12 cellular contexts compared by ENCODE assay signal in the genomic region with DNA sequence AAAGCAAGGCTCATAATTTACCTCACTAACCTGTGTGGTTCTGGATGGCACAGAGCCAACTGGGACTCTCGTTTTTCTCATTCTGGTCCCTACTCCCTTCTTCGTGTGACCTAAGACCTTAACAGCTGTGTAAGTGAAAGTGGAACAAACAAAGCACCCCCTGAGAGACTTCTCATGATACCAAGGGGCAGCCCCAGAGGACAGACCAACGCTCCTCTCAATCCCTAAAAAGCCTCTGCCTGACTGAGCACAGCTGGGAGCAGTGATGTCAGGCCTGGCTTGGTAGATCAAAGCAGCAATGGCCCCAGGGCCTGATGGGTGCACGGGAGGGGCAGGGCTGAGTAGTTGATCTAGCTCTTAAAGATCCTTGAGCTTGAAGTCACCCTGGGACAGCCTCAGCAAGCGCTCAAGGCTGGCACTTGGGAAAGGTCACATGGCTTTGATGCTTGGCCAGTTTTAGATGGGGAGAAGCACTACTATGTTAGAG. TPM values are rescaled to one million over a fixed set of nuclear protein-coding genes. Genes with fewer than 3 reads are reported as not detected.
DNase-seq lines count a peak whose midpoint lies in the region; ATAC-seq, FAIRE-seq and TF ChIP-seq lines count a peak whose summit lies in the region.
"Had no signal": no experiment of that assay in that cellular context is flagged by ENCODE, and none has a peak within 500 bp of the region (broad histone marks: within the 10 kb centered on the region; RNA-seq: fewer than 3 reads in every experiment).

No MANE protein-coding gene starts in this region.

- H3K4me1 ChIP-seq in sigmoid colon, result no peaks in the 10 kb centered on the region
- H3K4me1 ChIP-seq: right atrium auricular region had no signal

- no peak for TF ChIP-seq EP300 in sigmoid colon (IDR thresholded peaks at IDR 0.05)

- CTCF ChIA-PET in activated naive CD4-positive, alpha-beta T cell treated with anti-CD3 and anti-CD28 coated beads for 36 hours (lab: Charles Lee), result interaction anchor here (0.6 to 1.2 kb wide), 2 partner anchors 40 to 233 kb away, joined by 3 to 7 read pairs; no protein-coding TSS in a partner anchor

- intact Hi-C loops in sigmoid colon (cut with DNase I), result no loop called here
- intact Hi-C loops in activated naive CD4-positive, alpha-beta T cell treated with anti-CD3 and anti-CD28 coated beads for 36 hours (cut with micrococcal nuclease), result no loop called here

- WGBS in sigmoid colon, 2 donors, result 73 to 80% methylated on average over 5 of the region's 5 CpGs

- FAIRE-seq in RCC 7860 (lab: Jason Lieb, UNC) (peak; percentile 92), H54 (lab: Jason Lieb, UNC) (no peak)
- FAIRE-seq: islet of Langerhans had no signal

- no peak overlapping the region for H3K4me3 ChIP-seq in sigmoid colon
- H3K4me3 ChIP-seq: right atrium auricular region had no signal

- no peaks in the 10 kb centered on the region for H3K27me3 ChIP-seq in sigmoid colon
- H3K27me3 ChIP-seq: right atrium auricular region had no signal

- TF ChIP-seq POLR2A in sigmoid colon (IDR thresholded peaks at IDR 0.05) (no peak), H54 (IDR thresholded peaks at IDR 0.05; ENCODE audit: low read depth, low read length) (no peak)

- no peaks in the 10 kb centered on the region for H3K9me3 Mint-ChIP-seq in activated naive CD4-positive, alpha-beta T cell treated with anti-CD3 and anti-CD28 coated beads for 36 hours
- H3K9me3 Mint-ChIP-seq: endodermal cell had no signal

- no peak overlapping the region for H3K27ac Mint-ChIP-seq in activated naive CD4-positive, alpha-beta T cell treated with anti-CD3 and anti-CD28 coated beads for 36 hours
- H3K27ac Mint-ChIP-seq: endodermal cell had no signal

- H3K36me3 Mint-ChIP-seq in activated naive CD4-positive, alpha-beta T cell treated with anti-CD3 and anti-CD28 coated beads for 36 hours (ENCODE audit: low read depth), result no peaks in the 10 kb centered on the region

- H3K27ac ChIP-seq in sigmoid colon, result no peak overlapping the region
- H3K27ac ChIP-seq: right atrium auricular region had no signal

- H3K9me3 ChIP-seq in sigmoid colon, result no peaks in the 10 kb centered on the region
- H3K9me3 ChIP-seq: right atrium auricular region had no signal

- no peak for TF ChIP-seq CTCF in sigmoid colon (IDR thresholded peaks at IDR 0.05)

- ATAC-seq in HG02642 (IDR thresholded peaks at IDR 0.05; ENCODE audit: poor library complexity, unreplicated experiment), result peak; percentile 86

- no peaks in the 10 kb centered on the region for H3K36me3 ChIP-seq in sigmoid colon
- H3K36me3 ChIP-seq: right atrium auricular region had no signal

- peak; percentile 48 for DNase-seq in activated effector memory CD4-positive, alpha-beta T cell treated with anti-CD3 and anti-CD28 coated beads, Interleukin-2, amount 50 U/mL, for 16 hours
- DNase-seq in activated effector memory CD4-positive, alpha-beta T cell treated with Interleukin-2 at 50 U/mL for 16 hours, result no peak
- DNase-seq in RCC 7860 (ENCODE audit: low spot score), result peak; percentile 96
- DNase-seq in sigmoid colon, result peak; percentile 46
- no peak for DNase-seq in H54 (ENCODE audit: insufficient read length, low spot score)
- no peak for DNase-seq in effector CD8-positive, alpha-beta T cell (lab: John Stamatoyannopoulos, UW)
- no peak for DNase-seq in activated naive CD4-positive, alpha-beta T cell treated with anti-CD3 and anti-CD28 coated beads for 36 hours
- DNase-seq: activated T-cell treated with anti-CD3 and anti-CD28 coated beads, Interleukin-2, amount 50 U/mL, for 48 hours; endodermal cell had no signal

- no peak overlapping the region for H3K4me3 Mint-ChIP-seq in activated naive CD4-positive, alpha-beta T cell treated with anti-CD3 and anti-CD28 coated beads for 36 hours
- H3K4me3 Mint-ChIP-seq: endodermal cell had no signal

- H3K27me3 Mint-ChIP-seq in activated naive CD4-positive, alpha-beta T cell treated with anti-CD3 and anti-CD28 coated beads for 36 hours (ENCODE audit: low read depth), result peaks cover 5% of the 10 kb centered on the region

- no peaks in the 10 kb centered on the region for H3K4me1 Mint-ChIP-seq in activated naive CD4-positive, alpha-beta T cell treated with anti-CD3 and anti-CD28 coated beads for 36 hours (ENCODE audit: low read depth)
- H3K4me1 Mint-ChIP-seq: endodermal cell had no signal

RNA-seq across cellular contexts. Expression of a gene that starts 16.2 kb away (rescaled TPM):
- 100 to 1,000 TPM in 2 of 4 donors, 10 to 100 TPM in 2; 14.8 to 104 (median 60.7) TPM for total RNA-seq in sigmoid colon
- 10 to 100 TPM in 1 of 3 donors, 1 to 10 TPM in 2; 6.5 to 71.1 (median 7.2) TPM for polyA plus RNA-seq in sigmoid colon
- total RNA-seq in activated naive CD4-positive, alpha-beta T cell treated with anti-CD3 and anti-CD28 coated beads for 36 hours, result not detected

Comparison
In these comparisons a context has a peak if more than half of its experiments do, and no peak if none do; other contexts are left out.
1. DNase-seq: peak in activated effector memory CD4-positive, alpha-beta T cell treated with anti-CD3 and anti-CD28 coated beads, Interleukin-2, amount 50 U/mL, for 16 hours (single experiment), RCC 7860 (single experiment) and sigmoid colon (single experiment); none in activated effector memory CD4-positive, alpha-beta T cell treated with Interleukin-2 at 50 U/mL for 16 hours (single experiment), H54 (single experiment), effector CD8-positive, alpha-beta T cell (single experiment) and activated naive CD4-positive, alpha-beta T cell treated with anti-CD3 and anti-CD28 coated beads for 36 hours (single experiment).
2. RNA of a gene that starts 16.2 kb away (total RNA-seq): 14.8 to 104 TPM in sigmoid colon; not detected in activated naive CD4-positive, alpha-beta T cell treated with anti-CD3 and anti-CD28 coated beads for 36 hours; every median in the first group is over 10 times any median in the second.